19 cellular contexts compared by ENCODE assay signal in genomic region chr13:90502762-90503161, GRCh38.
"Had no signal": no experiment of that assay in that cellular context is flagged by ENCODE, and none has a peak within 500 bp of the region (broad histone marks: within the 10 kb centered on the region; RNA-seq: fewer than 3 reads in every experiment).

No MANE protein-coding gene starts in this region.

- H3K36me3 Mint-ChIP-seq: memory B cell, naive B cell had no signal

- ATAC-seq: gastroesophageal sphincter, left lobe of liver, lower lobe of right lung, psoas muscle had no signal

- H3K9me3 ChIP-seq: esophagus squamous epithelium, gastroesophageal sphincter, lower lobe of right lung, psoas muscle had no signal

- H3K4me1 ChIP-seq: esophagus squamous epithelium, gastroesophageal sphincter, lower lobe of right lung, parathyroid adenoma, psoas muscle had no signal

- DNase-seq: cerebellar nuclear complex; esophagus squamous epithelium; foreskin fibroblast; lower lobe of right lung; midbrain; naive B cell; occipital lobe; psoas muscle; retina; stimulated activated CD4-positive, alpha-beta T cell treated with anti-CD3 and anti-CD28 coated beads, Interleukin-2, amount 100 ng/mL, for 48 hours; stimulated activated naive CD4-positive, alpha-beta T cell treated with Interleukin-2 at 50 U/mL for 16 hours; trophoblast cell had no signal

- H3K9me3 Mint-ChIP-seq: dendritic cell treated with granulocyte-macrophage colony-stimulating factor and Interleukin-4, amounts not matched to agents 40 ng/mL and 50 ng/mL, for 4 days; nephron had no signal

- H3K27ac ChIP-seq: esophagus squamous epithelium, gastroesophageal sphincter, lower lobe of right lung, parathyroid adenoma, psoas muscle had no signal

- H3K4me3 Mint-ChIP-seq: dendritic cell treated with granulocyte-macrophage colony-stimulating factor and Interleukin-4, amounts not matched to agents 40 ng/mL and 50 ng/mL, for 4 days; memory B cell; naive B cell; nephron had no signal

- H3K4me1 Mint-ChIP-seq: memory B cell, naive B cell had no signal

- H3K36me3 ChIP-seq: esophagus squamous epithelium, gastroesophageal sphincter, lower lobe of right lung had no signal

- H3K27me3 ChIP-seq: esophagus squamous epithelium, gastroesophageal sphincter had no signal

- H3K4me3 ChIP-seq: esophagus squamous epithelium, gastroesophageal sphincter, lower lobe of right lung, psoas muscle, smooth muscle cell had no signal

- H3K27ac Mint-ChIP-seq: dendritic cell treated with granulocyte-macrophage colony-stimulating factor and Interleukin-4, amounts not matched to agents 40 ng/mL and 50 ng/mL, for 4 days; memory B cell; naive B cell; nephron had no signal

- H3K27me3 Mint-ChIP-seq: dendritic cell treated with granulocyte-macrophage colony-stimulating factor and Interleukin-4, amounts not matched to agents 40 ng/mL and 50 ng/mL, for 4 days; memory B cell; naive B cell had no signal
